ENCODE assay signal across 1 cellular context in genomic region chr5:177431317-177432142, GRCh38.
A peak's percentile ranks its signal among the peaks of the same experiment; 100 is the strongest.
TF ChIP-seq lines count a peak whose summit lies in the region.

No MANE protein-coding gene starts in this region.

TF ChIP-seq in GM12878, 131 proteins besides CTCF, POLR2A, EP300 and RAD21 (continued from another document and continues in another):
- TF ChIP-seq, protein P1, sequence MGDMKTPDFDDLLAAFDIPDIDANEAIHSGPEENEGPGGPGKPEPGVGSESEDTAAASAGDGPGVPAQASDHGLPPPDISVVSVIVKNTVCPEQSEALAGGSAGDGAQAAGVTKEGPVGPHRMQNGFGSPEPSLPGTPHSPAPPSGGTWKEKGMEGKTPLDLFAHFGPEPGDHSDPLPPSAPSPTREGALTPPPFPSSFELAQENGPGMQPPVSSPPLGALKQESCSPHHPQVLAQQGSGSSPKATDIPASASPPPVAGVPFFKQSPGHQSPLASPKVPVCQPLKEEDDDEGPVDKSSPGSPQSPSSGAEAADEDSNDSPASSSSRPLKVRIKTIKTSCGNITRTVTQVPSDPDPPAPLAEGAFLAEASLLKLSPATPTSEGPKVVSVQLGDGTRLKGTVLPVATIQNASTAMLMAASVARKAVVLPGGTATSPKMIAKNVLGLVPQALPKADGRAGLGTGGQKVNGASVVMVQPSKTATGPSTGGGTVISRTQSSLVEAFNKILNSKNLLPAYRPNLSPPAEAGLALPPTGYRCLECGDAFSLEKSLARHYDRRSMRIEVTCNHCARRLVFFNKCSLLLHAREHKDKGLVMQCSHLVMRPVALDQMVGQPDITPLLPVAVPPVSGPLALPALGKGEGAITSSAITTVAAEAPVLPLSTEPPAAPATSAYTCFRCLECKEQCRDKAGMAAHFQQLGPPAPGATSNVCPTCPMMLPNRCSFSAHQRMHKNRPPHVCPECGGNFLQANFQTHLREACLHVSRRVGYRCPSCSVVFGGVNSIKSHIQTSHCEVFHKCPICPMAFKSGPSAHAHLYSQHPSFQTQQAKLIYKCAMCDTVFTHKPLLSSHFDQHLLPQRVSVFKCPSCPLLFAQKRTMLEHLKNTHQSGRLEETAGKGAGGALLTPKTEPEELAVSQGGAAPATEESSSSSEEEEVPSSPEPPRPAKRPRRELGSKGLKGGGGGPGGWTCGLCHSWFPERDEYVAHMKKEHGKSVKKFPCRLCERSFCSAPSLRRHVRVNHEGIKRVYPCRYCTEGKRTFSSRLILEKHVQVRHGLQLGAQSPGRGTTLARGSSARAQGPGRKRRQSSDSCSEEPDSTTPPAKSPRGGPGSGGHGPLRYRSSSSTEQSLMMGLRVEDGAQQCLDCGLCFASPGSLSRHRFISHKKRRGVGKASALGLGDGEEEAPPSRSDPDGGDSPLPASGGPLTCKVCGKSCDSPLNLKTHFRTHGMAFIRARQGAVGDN (IDR thresholded peaks at IDR 0.05): peak; percentile 93
- no peak for TF ChIP-seq SUZ12 (IDR thresholded peaks at IDR 0.05; ENCODE audit: unreplicated experiment)
- TF ChIP-seq POU2F2 (IDR thresholded peaks at IDR 0.05; ENCODE audit: borderline replicate concordance, low read depth, low read length): no peak
- TF ChIP-seq BHLHE40 (IDR thresholded peaks at IDR 0.05; ENCODE audit: borderline replicate concordance in 1 of 2, low read depth in 2 of 2, low read length in 1 of 2): peak; percentile 99
- TF ChIP-seq ZNF217 (IDR thresholded peaks at IDR 0.05): peak; percentile 45; the same call in 1 of the 2 replicates
- TF ChIP-seq, protein P2, sequence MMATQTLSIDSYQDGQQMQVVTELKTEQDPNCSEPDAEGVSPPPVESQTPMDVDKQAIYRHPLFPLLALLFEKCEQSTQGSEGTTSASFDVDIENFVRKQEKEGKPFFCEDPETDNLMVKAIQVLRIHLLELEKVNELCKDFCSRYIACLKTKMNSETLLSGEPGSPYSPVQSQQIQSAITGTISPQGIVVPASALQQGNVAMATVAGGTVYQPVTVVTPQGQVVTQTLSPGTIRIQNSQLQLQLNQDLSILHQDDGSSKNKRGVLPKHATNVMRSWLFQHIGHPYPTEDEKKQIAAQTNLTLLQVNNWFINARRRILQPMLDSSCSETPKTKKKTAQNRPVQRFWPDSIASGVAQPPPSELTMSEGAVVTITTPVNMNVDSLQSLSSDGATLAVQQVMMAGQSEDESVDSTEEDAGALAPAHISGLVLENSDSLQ (IDR thresholded peaks at IDR 0.05): 0 out of 2 replicates have a peak, but pooled peaks have one; percentile 11
- TF ChIP-seq PAX8 (IDR thresholded peaks at IDR 0.05): no peak
- TF ChIP-seq CBX5 (IDR thresholded peaks at IDR 0.05; ENCODE audit: low read depth): no peak
- TF ChIP-seq RCOR1 (conservative IDR thresholded peaks at IDR 0.05; ENCODE audit: low read depth, low read length): no peak
- no peak; the same call in 1 of the 2 replicates for TF ChIP-seq RB1 (IDR thresholded peaks at IDR 0.05; ENCODE audit: borderline replicate concordance)
- no peak for TF ChIP-seq YBX1 (IDR thresholded peaks at IDR 0.05)
- TF ChIP-seq NRF1 (conservative IDR thresholded peaks at IDR 0.05; ENCODE audit: low read depth, low read length): peak; percentile 43
- TF ChIP-seq GATAD2B (conservative IDR thresholded peaks at IDR 0.05; ENCODE audit: low read depth): 0 out of 2 replicates have a peak, but pooled peaks have one; percentile 90
- TF ChIP-seq SUPT20H (IDR thresholded peaks at IDR 0.05; ENCODE audit: borderline replicate concordance, control insufficient read depth, low read depth, low read length): no peak
- TF ChIP-seq SKIL (IDR thresholded peaks at IDR 0.05; ENCODE audit: low read depth, poor library complexity, severe bottlenecking): no peak
- TF ChIP-seq HDAC2 (IDR thresholded peaks at IDR 0.05): no peak
- peak; percentile 34 for TF ChIP-seq LARP7 (IDR thresholded peaks at IDR 0.05)
- no peak for TF ChIP-seq ATF7 (IDR thresholded peaks at IDR 0.05; ENCODE audit: low read depth)
- TF ChIP-seq NR2C1 (IDR thresholded peaks at IDR 0.05): no peak
- no peak for TF ChIP-seq GABPA (IDR thresholded peaks at IDR 0.05; ENCODE audit: low read depth)
- TF ChIP-seq RELA (IDR thresholded peaks at IDR 0.05; ENCODE audit: borderline replicate concordance, partially characterized antibody): no peak
- TF ChIP-seq, protein P3, sequence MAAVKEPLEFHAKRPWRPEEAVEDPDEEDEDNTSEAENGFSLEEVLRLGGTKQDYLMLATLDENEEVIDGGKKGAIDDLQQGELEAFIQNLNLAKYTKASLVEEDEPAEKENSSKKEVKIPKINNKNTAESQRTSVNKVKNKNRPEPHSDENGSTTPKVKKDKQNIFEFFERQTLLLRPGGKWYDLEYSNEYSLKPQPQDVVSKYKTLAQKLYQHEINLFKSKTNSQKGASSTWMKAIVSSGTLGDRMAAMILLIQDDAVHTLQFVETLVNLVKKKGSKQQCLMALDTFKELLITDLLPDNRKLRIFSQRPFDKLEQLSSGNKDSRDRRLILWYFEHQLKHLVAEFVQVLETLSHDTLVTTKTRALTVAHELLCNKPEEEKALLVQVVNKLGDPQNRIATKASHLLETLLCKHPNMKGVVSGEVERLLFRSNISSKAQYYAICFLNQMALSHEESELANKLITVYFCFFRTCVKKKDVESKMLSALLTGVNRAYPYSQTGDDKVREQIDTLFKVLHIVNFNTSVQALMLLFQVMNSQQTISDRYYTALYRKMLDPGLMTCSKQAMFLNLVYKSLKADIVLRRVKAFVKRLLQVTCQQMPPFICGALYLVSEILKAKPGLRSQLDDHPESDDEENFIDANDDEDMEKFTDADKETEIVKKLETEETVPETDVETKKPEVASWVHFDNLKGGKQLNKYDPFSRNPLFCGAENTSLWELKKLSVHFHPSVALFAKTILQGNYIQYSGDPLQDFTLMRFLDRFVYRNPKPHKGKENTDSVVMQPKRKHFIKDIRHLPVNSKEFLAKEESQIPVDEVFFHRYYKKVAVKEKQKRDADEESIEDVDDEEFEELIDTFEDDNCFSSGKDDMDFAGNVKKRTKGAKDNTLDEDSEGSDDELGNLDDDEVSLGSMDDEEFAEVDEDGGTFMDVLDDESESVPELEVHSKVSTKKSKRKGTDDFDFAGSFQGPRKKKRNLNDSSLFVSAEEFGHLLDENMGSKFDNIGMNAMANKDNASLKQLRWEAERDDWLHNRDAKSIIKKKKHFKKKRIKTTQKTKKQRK (IDR thresholded peaks at IDR 0.05; ENCODE audit: low read depth, low read length): no peak
- peak; percentile 100 for TF ChIP-seq TCF3 (IDR thresholded peaks at IDR 0.05; ENCODE audit: borderline replicate concordance, insufficient read depth, low read depth, low read length)
- no peak; the same call in 1 of the 2 replicates for TF ChIP-seq IRF4 (IDR thresholded peaks at IDR 0.05; ENCODE audit: low read depth, low read length)
- no peak for TF ChIP-seq SREBF2 (IDR thresholded peaks at IDR 0.05; ENCODE audit: low read length)
- no peak for TF ChIP-seq SREBF1 (IDR thresholded peaks at IDR 0.05; ENCODE audit: low read length)
- 0 out of 2 replicates have a peak, but pooled peaks have one; percentile 17 for TF ChIP-seq POLR2AphosphoS5 (IDR thresholded peaks at IDR 0.05; ENCODE audit: low read length)
- TF ChIP-seq RBBP5 (conservative IDR thresholded peaks at IDR 0.05): no peak
- TF ChIP-seq, protein P4, sequence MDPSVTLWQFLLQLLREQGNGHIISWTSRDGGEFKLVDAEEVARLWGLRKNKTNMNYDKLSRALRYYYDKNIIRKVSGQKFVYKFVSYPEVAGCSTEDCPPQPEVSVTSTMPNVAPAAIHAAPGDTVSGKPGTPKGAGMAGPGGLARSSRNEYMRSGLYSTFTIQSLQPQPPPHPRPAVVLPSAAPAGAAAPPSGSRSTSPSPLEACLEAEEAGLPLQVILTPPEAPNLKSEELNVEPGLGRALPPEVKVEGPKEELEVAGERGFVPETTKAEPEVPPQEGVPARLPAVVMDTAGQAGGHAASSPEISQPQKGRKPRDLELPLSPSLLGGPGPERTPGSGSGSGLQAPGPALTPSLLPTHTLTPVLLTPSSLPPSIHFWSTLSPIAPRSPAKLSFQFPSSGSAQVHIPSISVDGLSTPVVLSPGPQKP (IDR thresholded peaks at IDR 0.05; ENCODE audit: low read depth, low read length): peak; percentile 44; the same call in 1 of the 2 replicates
- no peak for TF ChIP-seq KAT2A (conservative IDR thresholded peaks at IDR 0.05; ENCODE audit: control insufficient read depth, low read depth, low read length)
- TF ChIP-seq NFIC (IDR thresholded peaks at IDR 0.05; ENCODE audit: low read depth, low read length): no peak
- TF ChIP-seq, protein P5, sequence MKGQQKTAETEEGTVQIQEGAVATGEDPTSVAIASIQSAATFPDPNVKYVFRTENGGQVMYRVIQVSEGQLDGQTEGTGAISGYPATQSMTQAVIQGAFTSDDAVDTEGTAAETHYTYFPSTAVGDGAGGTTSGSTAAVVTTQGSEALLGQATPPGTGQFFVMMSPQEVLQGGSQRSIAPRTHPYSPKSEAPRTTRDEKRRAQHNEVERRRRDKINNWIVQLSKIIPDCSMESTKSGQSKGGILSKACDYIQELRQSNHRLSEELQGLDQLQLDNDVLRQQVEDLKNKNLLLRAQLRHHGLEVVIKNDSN (IDR thresholded peaks at IDR 0.05; ENCODE audit: borderline replicate concordance, extremely low read length, insufficient read depth, low read depth, low read length): no peak
- TF ChIP-seq JUNB (IDR thresholded peaks at IDR 0.05): no peak
- TF ChIP-seq MYB (IDR thresholded peaks at IDR 0.05; ENCODE audit: borderline replicate concordance, low read depth, low read length): no peak
- peak; percentile 96 for TF ChIP-seq EED (IDR thresholded peaks at IDR 0.05; ENCODE audit: low read depth)
- TF ChIP-seq TCF12 (IDR thresholded peaks at IDR 0.05; ENCODE audit: low read depth, low read length): peak; percentile 98
- no peak for TF ChIP-seq CUX1 (IDR thresholded peaks at IDR 0.05; ENCODE audit: insufficient replicate concordance, low read depth, low read length)
- no peak for TF ChIP-seq RAD51 (IDR thresholded peaks at IDR 0.05)
- TF ChIP-seq ZNF207 (IDR thresholded peaks at IDR 0.05; ENCODE audit: borderline replicate concordance): peak; percentile 69; the same call in 1 of the 2 replicates
- TF ChIP-seq STAT3 (IDR thresholded peaks at IDR 0.05; ENCODE audit: low read depth, low read length): no peak
- TF ChIP-seq IKZF1 (conservative IDR thresholded peaks at IDR 0.05): peak; percentile 97
- TF ChIP-seq ETV6 (conservative IDR thresholded peaks at IDR 0.05 in 1 of 2, IDR thresholded peaks at IDR 0.05 in 1 of 2; ENCODE audit: borderline replicate concordance in 1 of 2, low read depth in 1 of 2): peak in 1 of 2 experiments; percentile 97; a peak in 2 of 4 replicates
- TF ChIP-seq NFYA (IDR thresholded peaks at IDR 0.05; ENCODE audit: borderline replicate concordance, low read depth, low read length): no peak
- TF ChIP-seq EZH2 (IDR thresholded peaks at IDR 0.05; ENCODE audit: borderline replicate concordance, control insufficient read depth, low read depth, low read length): no peak
